Comparison of ENCODE assay signal across 2 cellular contexts in the genomic region with DNA sequence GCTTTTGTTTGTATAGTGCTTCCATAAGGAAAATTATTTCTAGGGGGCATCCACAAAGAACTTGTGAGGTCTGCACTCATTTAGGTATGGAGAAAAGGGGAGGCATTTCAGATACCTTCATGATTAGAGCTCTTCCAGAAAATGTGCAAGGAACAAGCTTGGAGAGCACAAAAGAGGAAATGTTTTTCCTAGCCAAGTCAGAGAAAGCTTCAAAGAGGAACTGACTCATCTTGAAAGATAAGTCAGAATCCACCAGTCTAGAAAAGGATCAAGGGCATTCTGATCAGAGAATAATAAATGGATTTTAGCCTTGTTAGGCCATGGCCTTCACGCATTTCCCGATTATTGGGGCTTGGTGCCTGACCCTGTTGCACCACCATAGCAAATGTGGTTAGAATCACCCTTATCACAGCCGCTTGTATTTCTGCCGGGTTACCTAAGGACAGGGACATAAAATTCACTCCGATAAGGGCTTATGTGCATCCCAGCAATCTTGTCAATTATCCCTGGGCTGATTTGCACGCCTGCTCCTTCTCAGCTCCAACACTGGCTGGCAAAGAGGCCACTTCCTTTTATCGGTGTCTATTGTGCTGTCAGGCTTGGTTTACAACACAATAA.
TF ChIP-seq lines count a peak whose summit lies in the region.

No MANE protein-coding gene starts in this region.

TF ChIP-seq in SK-N-SH, 30 proteins besides CTCF, POLR2A, EP300 and RAD21 (continued from another document):
- peak; percentile 62; the same call in 1 of the 2 replicates for TF ChIP-seq FOXJ3 (CRISPR knock-in tag; IDR thresholded peaks at IDR 0.05)
- TF ChIP-seq SIN3A (IDR thresholded peaks at IDR 0.05; ENCODE audit: borderline replicate concordance, low read depth, low read length), result no peak
- TF ChIP-seq CHD2 (IDR thresholded peaks at IDR 0.05; ENCODE audit: low read length, partially characterized antibody), result peak; percentile 45
- TF ChIP-seq GATA2 (CRISPR knock-in tag; IDR thresholded peaks at IDR 0.05), result peak; percentile 89

TF ChIP-seq in SK-N-SH treated with all-trans-retinoic acid at 6 μM for 48 hours, 23 proteins besides CTCF, POLR2A, EP300 and RAD21 (continued from another document):
- TF ChIP-seq, protein P1, sequence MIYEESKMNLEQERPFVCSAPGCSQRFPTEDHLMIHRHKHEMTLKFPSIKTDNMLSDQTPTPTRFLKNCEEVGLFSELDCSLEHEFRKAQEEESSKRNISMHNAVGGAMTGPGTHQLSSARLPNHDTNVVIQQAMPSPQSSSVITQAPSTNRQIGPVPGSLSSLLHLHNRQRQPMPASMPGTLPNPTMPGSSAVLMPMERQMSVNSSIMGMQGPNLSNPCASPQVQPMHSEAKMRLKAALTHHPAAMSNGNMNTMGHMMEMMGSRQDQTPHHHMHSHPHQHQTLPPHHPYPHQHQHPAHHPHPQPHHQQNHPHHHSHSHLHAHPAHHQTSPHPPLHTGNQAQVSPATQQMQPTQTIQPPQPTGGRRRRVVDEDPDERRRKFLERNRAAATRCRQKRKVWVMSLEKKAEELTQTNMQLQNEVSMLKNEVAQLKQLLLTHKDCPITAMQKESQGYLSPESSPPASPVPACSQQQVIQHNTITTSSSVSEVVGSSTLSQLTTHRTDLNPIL (CRISPR knock-in tag; IDR thresholded peaks at IDR 0.05; ENCODE audit: low read depth), result no peak
- TF ChIP-seq ARNTL (CRISPR knock-in tag; IDR thresholded peaks at IDR 0.05; ENCODE audit: borderline replicate concordance, low read depth) (no peak), TOX (CRISPR knock-in tag; IDR thresholded peaks at IDR 0.05; ENCODE audit: borderline replicate concordance) (no peak), ZFP30 (CRISPR knock-in tag; IDR thresholded peaks at IDR 0.05) (no peak)
TF ChIP-seq in SK-N-SH treated with all-trans-retinoic acid at 6 μM for 48 hours: peak in this region for 0.
